Comparison of ENCODE assay signal across 8 cellular contexts in the genomic region with DNA sequence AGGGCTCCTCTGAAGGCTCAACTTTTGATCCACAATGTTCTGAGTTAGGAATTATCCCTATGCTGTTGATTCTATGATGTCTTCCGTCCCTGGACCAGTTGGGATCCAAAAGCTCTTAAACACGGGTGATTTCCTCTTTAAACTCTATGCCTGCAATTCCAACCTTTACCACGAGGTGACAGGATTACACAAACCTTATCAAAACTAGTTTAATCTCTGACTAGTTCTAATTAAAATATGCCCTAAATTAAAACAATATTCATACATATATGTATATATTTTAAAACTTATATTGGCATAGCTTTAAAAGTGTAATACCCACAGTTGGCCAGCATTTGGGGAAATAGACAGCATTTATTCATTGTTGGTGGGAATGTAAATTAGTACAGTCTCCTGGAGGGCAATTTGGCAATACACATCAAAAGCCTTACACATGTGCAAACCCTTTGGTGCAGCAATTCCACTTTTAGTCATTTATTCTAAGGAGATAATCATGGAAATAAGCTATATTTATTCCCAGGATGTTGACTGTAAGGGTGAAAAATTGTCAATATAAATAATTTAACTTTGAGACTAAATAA. TPM values are rescaled to one million over a fixed set of nuclear protein-coding genes. Genes with fewer than 3 reads are reported as not detected.
DNase-seq lines count a peak whose midpoint lies in the region; ATAC-seq, FAIRE-seq and TF ChIP-seq lines count a peak whose summit lies in the region.

No MANE protein-coding gene starts in this region.

- TF ChIP-seq CTCF in GM12864 (IDR thresholded peaks at IDR 0.05; ENCODE audit: low read depth, low read length, missing control alignments) (peak; percentile 74), choroid plexus epithelial cell (conservative IDR thresholded peaks at IDR 0.05; ENCODE audit: low read depth, low read length) (peak; percentile 69), osteoblast (IDR thresholded peaks at IDR 0.05; ENCODE audit: extremely low read depth, low read depth, low read length) (peak; percentile 46)

- no peak for FAIRE-seq in GM12892 (lab: Jason Lieb, UNC)

- DNase-seq in GM12864 (ENCODE audit: low read depth) (no peak), NCI-H1694 treated with DMSO at 0.1 percent for 48 hours (lab: John Stamatoyannopoulos, UW) (peak; percentile 40), choroid plexus epithelial cell (ENCODE audit: low read depth) (peak; percentile 45), osteoblast (ENCODE audit: insufficient read length, low spot score, missing footprints) (peak; percentile 18), GM12892 (ENCODE audit: insufficient read length) (no peak), posterior cingulate gyrus (no peak)

- intact Hi-C loops in posterior cingulate gyrus (cut with DNase I) = loop anchor here (10.0 kb wide), 1 partner anchor 171 kb away; no protein-coding TSS in a partner anchor

- no peak for ATAC-seq in HG03439 (IDR thresholded peaks at IDR 0.05; ENCODE audit: unreplicated experiment)
- ATAC-seq in GM21423 (IDR thresholded peaks at IDR 0.05; ENCODE audit: unreplicated experiment) = no peak

- H3K27ac ChIP-seq in osteoblast (ENCODE audit: low read depth, low read length) = no peak overlapping the region

- no peak overlapping the region for H3K4me3 ChIP-seq in GM12864 (ENCODE audit: low read depth, low read length)
- no peak overlapping the region for H3K4me3 ChIP-seq in choroid plexus epithelial cell (ENCODE audit: low read depth, low read length)
- H3K4me3 ChIP-seq in osteoblast (ENCODE audit: insufficient read depth, low read length) = no peak overlapping the region

- no peak overlapping the region for H2AFZ ChIP-seq in osteoblast (ENCODE audit: low read length)

- H4K20me1 ChIP-seq in osteoblast (ENCODE audit: insufficient read depth, low read length) = no peaks in the 10 kb centered on the region

- no peaks in the 10 kb centered on the region for H3K9me3 ChIP-seq in osteoblast (ENCODE audit: low read depth, low read length)

- H3K4me1 ChIP-seq in osteoblast (ENCODE audit: insufficient read depth, low read length) = no peaks in the 10 kb centered on the region

- no peak for TF ChIP-seq POLR2A in GM12892 (IDR thresholded peaks at IDR 0.05; ENCODE audit: low read depth, low read length)

- no peak overlapping the region for H3K4me2 ChIP-seq in osteoblast (ENCODE audit: insufficient read depth, low read length)

- no peaks in the 10 kb centered on the region for H3K36me3 ChIP-seq in osteoblast (ENCODE audit: insufficient read depth, low read length)

- H3K79me2 ChIP-seq in osteoblast (ENCODE audit: insufficient read depth, low read length) = no peaks in the 10 kb centered on the region

- no peaks in the 10 kb centered on the region for H3K27me3 ChIP-seq in osteoblast (ENCODE audit: insufficient read depth, low read length)

RNA-seq across cellular contexts. Expression of a gene that starts 51.6 kb away (rescaled TPM):
- 35.1 and 36.5 TPM in 2 replicates for total RNA-seq in osteoblast
- polyA plus RNA-seq in GM12892 (2012; ENCODE audit: missing spikeins) = 32.8 TPM

Comparison
In these comparisons a context has a peak if more than half of its experiments do, and no peak if none do; other contexts are left out.
1. DNase-seq: peak in NCI-H1694 treated with DMSO at 0.1 percent for 48 hours (single experiment), choroid plexus epithelial cell (single experiment) and osteoblast (single experiment); none in GM12864 (single experiment), GM12892 (single experiment) and posterior cingulate gyrus (0 of 10).
2. Peak in every context shown above with its lines, with median percentiles within 50 percentile points of each other: CTCF ChIP-seq.